In genomic region chr2:199851499-199851816, GRCh38 we compare ENCODE assay signal across 8 cellular contexts. TPM values are rescaled to one million over a fixed set of nuclear protein-coding genes. Genes with fewer than 3 reads are reported as not detected.
DNase-seq lines count a peak whose midpoint lies in the region; ATAC-seq and TF ChIP-seq lines count a peak whose summit lies in the region.

No MANE protein-coding gene starts in this region.

- H3K4me1 Mint-ChIP-seq in naive thymus-derived CD8-positive, alpha-beta T cell: peaks cover 4 to 10% (median 9%) of the 10 kb centered on the region in 4 donors

- TF ChIP-seq CTCF in BE2C (IDR thresholded peaks at IDR 0.05; ENCODE audit: low read depth, low read length) (no peak), KMS-11 (conservative IDR thresholded peaks at IDR 0.05; ENCODE audit: low read depth, low read length) (no peak; the same call in 1 of the 2 replicates), colonic mucosa (IDR thresholded peaks at IDR 0.05) (peak; percentile 15)

- POLR2A ChIA-PET in naive thymus-derived CD8-positive, alpha-beta T cell (lab: Charles Lee): no interaction called here

- no peaks in the 10 kb centered on the region for H4K20me1 ChIP-seq in KMS-11 (ENCODE audit: insufficient read depth)

- peak overlapping the region; percentile 87 to 98 (median 95) for H3K4me3 Mint-ChIP-seq in naive thymus-derived CD8-positive, alpha-beta T cell

- no peaks in the 10 kb centered on the region for H3K79me2 ChIP-seq in KMS-11 (ENCODE audit: insufficient read depth, low read depth)

- H2AFZ ChIP-seq in KMS-11 (ENCODE audit: low read depth): peak overlapping the region; percentile 91

- H3K4me1 ChIP-seq in BE2C (no peaks in the 10 kb centered on the region; the same call in 1 of the 2 replicates), KMS-11 (ENCODE audit: low read depth, poor library complexity, severe bottlenecking) (peaks cover 17% of the 10 kb centered on the region), colonic mucosa (no peaks in the 10 kb centered on the region)

- no peaks in the 10 kb centered on the region for H3K36me3 Mint-ChIP-seq in naive thymus-derived CD8-positive, alpha-beta T cell

- intact Hi-C loops in colonic mucosa (cut with DNase I): no loop called here

- H3K9me3 Mint-ChIP-seq in naive thymus-derived CD8-positive, alpha-beta T cell: no peaks in the 10 kb centered on the region

- peak overlapping the region; percentile 25 to 95 (median 87) for H3K27ac Mint-ChIP-seq in naive thymus-derived CD8-positive, alpha-beta T cell

- peak overlapping the region; percentile 94; the same call in 1 of the 2 replicates for H3K9ac ChIP-seq in KMS-11
- H3K9ac ChIP-seq in colonic mucosa (ENCODE audit: low read depth in 2 of 2, low read length in 2 of 2): peak overlapping the region; percentile 40 to 77

- no peak for ATAC-seq in naive thymus-derived CD8-positive, alpha-beta T cell
- ATAC-seq in HG03135 (IDR thresholded peaks at IDR 0.05; ENCODE audit: unreplicated experiment): no peak

- DNase-seq in BE2C (no peak), colonic mucosa (no peak), NCI-H1930 (lab: John Stamatoyannopoulos, UW) (no peak), SW 1271 (lab: John Stamatoyannopoulos, UW) (no peak), DMS153 (lab: John Stamatoyannopoulos, UW) (no peak)
- DNase-seq in naive thymus-derived CD8-positive, alpha-beta T cell: no peak

- H3K36me3 ChIP-seq in BE2C (no peaks in the 10 kb centered on the region), KMS-11 (ENCODE audit: insufficient read depth) (no peaks in the 10 kb centered on the region), colonic mucosa (no peaks in the 10 kb centered on the region)

- H3K9me3 ChIP-seq in BE2C (no peaks in the 10 kb centered on the region), colonic mucosa (no peaks in the 10 kb centered on the region)

- peaks cover 0 to 4% (median 3%) of the 10 kb centered on the region in 5 donors for H3K27me3 Mint-ChIP-seq in naive thymus-derived CD8-positive, alpha-beta T cell

- H3K4me3 ChIP-seq in BE2C (ENCODE audit: low read depth, low read length) (peak overlapping the region; percentile 67), KMS-11 (IDR thresholded peaks at IDR 0.05; ENCODE audit: insufficient read depth, low read depth, low read length) (peak overlapping the region; percentile 27), colonic mucosa (peak overlapping the region; percentile 69)

- H3K27me3 ChIP-seq in BE2C: peaks cover 52% of the 10 kb centered on the region
- no peaks in the 10 kb centered on the region for H3K27me3 ChIP-seq in KMS-11 (ENCODE audit: insufficient read depth, low read depth)
- H3K27me3 ChIP-seq in colonic mucosa: no peaks in the 10 kb centered on the region

- H3K27ac ChIP-seq in KMS-11 (peak overlapping the region; percentile 61; the same call in 1 of the 2 replicates), colonic mucosa (no peak overlapping the region)

- peak overlapping the region; percentile 64 for H3K4me2 ChIP-seq in KMS-11

RNA-seq across cellular contexts. Expression of gene FTCDNL1, which starts 0.5 kb away (rescaled TPM):
- not detected for polyA plus RNA-seq in BE2C (2012; ENCODE audit: insufficient read depth, insufficient read length, low read depth)
- 1 to 10 TPM; 1.3 to 1.8 TPM for total RNA-seq in colonic mucosa
- 1 to 10 TPM; 2.3 to 3.0 TPM for total RNA-seq in naive thymus-derived CD8-positive, alpha-beta T cell
- 1 to 10 TPM; 1.2 to 3.2 (median 1.8) TPM for polyA plus RNA-seq in naive thymus-derived CD8-positive, alpha-beta T cell

RNA-seq across cellular contexts. Expression of gene C2orf69, which starts 59.6 kb away (rescaled TPM):
- polyA plus RNA-seq in BE2C (2012; ENCODE audit: insufficient read depth, insufficient read length, low read depth): 5.4 TPM
- total RNA-seq in colonic mucosa: 10 to 100 TPM; 17.8 to 18.1 TPM
- total RNA-seq in naive thymus-derived CD8-positive, alpha-beta T cell: 10 to 100 TPM; 13.9 to 14.4 TPM
- polyA plus RNA-seq in naive thymus-derived CD8-positive, alpha-beta T cell: 10 to 100 TPM; 11.6 to 13.2 (median 11.9) TPM
